8 cellular contexts compared by ENCODE assay signal in the genomic region with DNA sequence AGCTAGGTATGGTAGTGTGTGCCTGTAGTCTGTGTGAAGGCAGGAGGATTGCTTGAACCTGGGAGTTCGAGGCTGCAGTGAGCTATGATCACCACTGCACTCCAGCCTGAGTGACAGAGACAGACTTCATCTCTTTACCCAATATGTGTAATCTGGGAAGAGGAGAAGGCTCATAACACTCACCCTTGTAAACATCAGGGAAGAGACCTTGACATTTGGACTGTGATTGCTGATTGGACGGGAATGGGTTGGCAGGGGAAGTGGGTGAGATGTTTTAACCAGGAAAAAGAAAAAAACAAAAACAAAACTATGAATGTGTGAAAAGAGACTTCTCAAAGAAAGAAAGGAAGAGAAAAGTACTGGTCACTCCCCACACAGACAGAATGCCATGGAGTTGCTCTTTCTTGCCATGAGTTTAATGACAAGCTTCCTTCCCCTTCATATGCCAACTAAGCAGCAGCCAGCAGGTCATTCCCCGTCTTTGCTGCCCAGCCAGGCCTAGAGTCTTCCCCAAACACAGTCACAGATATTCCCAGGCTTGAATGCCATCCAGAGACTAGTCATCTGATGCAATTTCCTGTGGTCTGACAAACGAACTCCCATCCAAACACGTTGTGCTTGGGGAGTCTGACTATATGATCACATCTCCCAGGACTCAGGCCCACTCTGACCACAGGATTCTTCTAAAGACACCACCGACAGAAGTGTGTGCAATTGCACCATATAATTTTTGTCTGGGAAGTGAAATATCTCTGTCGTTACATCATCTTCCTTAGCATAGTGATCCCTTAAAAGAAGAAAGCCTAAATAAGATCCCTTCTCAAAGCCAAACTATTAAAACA. TPM values are rescaled to one million over a fixed set of nuclear protein-coding genes. Genes with fewer than 3 reads are reported as not detected.
DNase-seq lines count a peak whose midpoint lies in the region; ATAC-seq, FAIRE-seq and TF ChIP-seq lines count a peak whose summit lies in the region.

No MANE protein-coding gene starts in this region.

- peaks cover 16% of the 10 kb centered on the region for H3K79me2 ChIP-seq in GM23248 (ENCODE audit: insufficient read depth)

- H3K27me3 ChIP-seq in GM23248 (replicated peaks; ENCODE audit: insufficient read depth): no peaks in the 10 kb centered on the region

- no peaks in the 10 kb centered on the region for H3K36me3 ChIP-seq in GM23248 (ENCODE audit: low read depth)

- POLR2A ChIA-PET in naive thymus-derived CD8-positive, alpha-beta T cell (lab: Charles Lee): interaction anchor here (0.6 kb wide), 1 partner anchor 1672 kb away, joined by 4 read pairs; no protein-coding TSS in a partner anchor

- peaks cover 0 to 11% (median 0%) of the 10 kb centered on the region in 9 donors for H3K9me3 Mint-ChIP-seq in naive thymus-derived CD8-positive, alpha-beta T cell

- no peak for ATAC-seq in naive thymus-derived CD8-positive, alpha-beta T cell
- no peak for ATAC-seq in GM18868 (IDR thresholded peaks at IDR 0.05; ENCODE audit: unreplicated experiment)
- no peak for ATAC-seq in GM21786 (IDR thresholded peaks at IDR 0.05; ENCODE audit: unreplicated experiment)

- in situ Hi-C loops in GM23248 (cut with MboI): no loop called here
- in situ Hi-C loops in SK-MEL-5 (cut with HindIII; ENCODE audit: low pct_unique_long_range_greater_than_20kb, low sequenced_read_pairs): no loop called here

- FAIRE-seq in D721Med (lab: Jason Lieb, UNC): no peak

- H3K36me3 Mint-ChIP-seq in naive thymus-derived CD8-positive, alpha-beta T cell: peaks cover 0 to 4% (median 0%) of the 10 kb centered on the region in 3 donors

- H2AFZ ChIP-seq in GM23248: peak overlapping the region; percentile 79

- TF ChIP-seq CTCF in epithelial cell of proximal tubule (conservative IDR thresholded peaks at IDR 0.05; ENCODE audit: low read depth, low read length) (no peak), D721Med (IDR thresholded peaks at IDR 0.05; ENCODE audit: insufficient read depth, missing control alignments) (no peak)

- DNase-seq in GM23248 (peak; percentile 99), SK-MEL-5 (ENCODE audit: low read depth, low spot score) (peak; percentile 44), epithelial cell of proximal tubule (ENCODE audit: low read depth) (peak; percentile 85), T-helper 2 cell (no peak), D721Med (ENCODE audit: insufficient read length, low spot score) (no peak)
- DNase-seq in naive thymus-derived CD8-positive, alpha-beta T cell: no peak

- 20% methylated on average over 7 of the region's 7 CpGs for WGBS in GM23248 (ENCODE audit: low coverage in 1 of 2, low lambda C conversion rate in 2 of 2, missing lambda C conversion rate in 2 of 2), 2 experiments

- peak overlapping the region; percentile 86 for H3K4me2 ChIP-seq in GM23248 (ENCODE audit: unreplicated experiment)

- H3K4me3 Mint-ChIP-seq in naive thymus-derived CD8-positive, alpha-beta T cell: peak overlapping the region in 7 of 10 donors; percentile 36 to 74 (median 50)

- H3K9me3 ChIP-seq in GM23248 (ENCODE audit: low read depth): no peaks in the 10 kb centered on the region

- no peaks in the 10 kb centered on the region for H3K27me3 Mint-ChIP-seq in naive thymus-derived CD8-positive, alpha-beta T cell

- no peaks in the 10 kb centered on the region for H3K9me2 ChIP-seq in GM23248 (ENCODE audit: insufficient read depth)

- H4K20me1 ChIP-seq in GM23248 (ENCODE audit: insufficient read depth): no peaks in the 10 kb centered on the region

- H3F3A ChIP-seq in GM23248 (ENCODE audit: insufficient read depth): peaks cover 37% of the 10 kb centered on the region

- peaks cover 33% of the 10 kb centered on the region for H3K4me1 ChIP-seq in GM23248 (ENCODE audit: insufficient read depth)

- H3K27ac Mint-ChIP-seq in naive thymus-derived CD8-positive, alpha-beta T cell: peak overlapping the region; percentile 72 to 93 (median 86)

- H3K4me3 ChIP-seq in GM23248: peak overlapping the region; percentile 58
- H3K4me3 ChIP-seq in epithelial cell of proximal tubule (ENCODE audit: low read depth, low read length): no peak overlapping the region

- peaks cover 30 to 50% (median 44%) of the 10 kb centered on the region in 4 donors for H3K4me1 Mint-ChIP-seq in naive thymus-derived CD8-positive, alpha-beta T cell

- H3K27ac ChIP-seq in GM23248: peak overlapping the region; percentile 100

- peak overlapping the region; percentile 92 for H3K9ac ChIP-seq in GM23248

RNA-seq across cellular contexts. Expression of gene XAF1, which starts 3.6 kb away (rescaled TPM):
- 21.5 and 24.4 TPM in 2 replicates for total RNA-seq in GM23248 (2014; rRNA removed; shearing (Covaris generic))
- polyA plus RNA-seq in GM23248 (2016; fragmentation: Nextera tagmentation; extraction: Ambion mirVana): 19.2 and 22.0 TPM in 2 replicates
- total RNA-seq in SK-MEL-5 (2014; rRNA removed; shearing (Covaris generic)): 1.0 and 1.4 TPM in 2 replicates
- 1.4 TPM in 2 replicates for polyA plus RNA-seq in SK-MEL-5 (2015; cell fraction: cytosol; rRNA removed)
- polyA plus RNA-seq in SK-MEL-5 (2015; cell fraction: nucleus; rRNA removed): 6.9 and 11.8 TPM in 2 replicates
- 0.06 TPM in 1 of 2 replicates, not detected in the other for total RNA-seq in epithelial cell of proximal tubule
- total RNA-seq in naive thymus-derived CD8-positive, alpha-beta T cell: 10 to 100 TPM; 40.7 to 41.3 TPM
- polyA plus RNA-seq in naive thymus-derived CD8-positive, alpha-beta T cell: 10 to 100 TPM; 19.7 to 40.0 (median 22.0) TPM

RNA-seq across cellular contexts. Expression of gene FBXO39, which starts 23.7 kb away (rescaled TPM):
- 1.1 TPM in 1 of 2 replicates, not detected in the other for total RNA-seq in GM23248 (2014; rRNA removed; shearing (Covaris generic))
- polyA plus RNA-seq in GM23248 (2016; fragmentation: Nextera tagmentation; extraction: Ambion mirVana): not detected in 2 replicates
- total RNA-seq in SK-MEL-5 (2014; rRNA removed; shearing (Covaris generic)): not detected in 2 replicates
- polyA plus RNA-seq in SK-MEL-5 (2015; cell fraction: cytosol; rRNA removed): not detected in 2 replicates
- polyA plus RNA-seq in SK-MEL-5 (2015; cell fraction: nucleus; rRNA removed): not detected in 2 replicates
- total RNA-seq in epithelial cell of proximal tubule: not detected in 2 replicates
- total RNA-seq in naive thymus-derived CD8-positive, alpha-beta T cell: under 1 TPM in 1 of 2 experiments, not detected in 1; 0.29 TPM
- polyA plus RNA-seq in naive thymus-derived CD8-positive, alpha-beta T cell: under 1 TPM in 1 of 3 donors, not detected in 2; 0.15 TPM

RNA-seq across cellular contexts. Expression of gene SLC13A5, which starts 39.1 kb away (rescaled TPM):
- total RNA-seq in GM23248 (2014; rRNA removed; shearing (Covaris generic)): 0.76 TPM in 1 of 2 replicates, not detected in the other
- not detected in 2 replicates for polyA plus RNA-seq in GM23248 (2016; fragmentation: Nextera tagmentation; extraction: Ambion mirVana)
- total RNA-seq in SK-MEL-5 (2014; rRNA removed; shearing (Covaris generic)): not detected in 2 replicates
- polyA plus RNA-seq in SK-MEL-5 (2015; cell fraction: cytosol; rRNA removed): not detected in 2 replicates
- not detected in 2 replicates for polyA plus RNA-seq in SK-MEL-5 (2015; cell fraction: nucleus; rRNA removed)
- not detected in 2 replicates for total RNA-seq in epithelial cell of proximal tubule
- total RNA-seq in naive thymus-derived CD8-positive, alpha-beta T cell: not detected
- polyA plus RNA-seq in naive thymus-derived CD8-positive, alpha-beta T cell: under 1 TPM in 1 of 3 donors, not detected in 2; 0.43 TPM

Comparison
In these comparisons a context has a peak if more than half of its experiments do, and no peak if none do; other contexts are left out.
1. DNase-seq: peak in GM23248 (single experiment), SK-MEL-5 (single experiment) and epithelial cell of proximal tubule (single experiment); none in naive thymus-derived CD8-positive, alpha-beta T cell (0 of 10), T-helper 2 cell (0 of 5) and D721Med (single experiment).